In genomic region chrX:133850414-133850813, GRCh38 we compare ENCODE assay signal across 24 cellular contexts.
"Had no signal": no experiment of that assay in that cellular context is flagged by ENCODE, and none has a peak within 500 bp of the region (broad histone marks: within the 10 kb centered on the region; RNA-seq: fewer than 3 reads in every experiment).

No MANE protein-coding gene starts in this region.

- H3K4me1 ChIP-seq: parathyroid adenoma, psoas muscle, stomach, testis, tibial artery, transverse colon, upper lobe of right lung, uterus had no signal

- DNase-seq: naive thymus-derived CD4-positive, alpha-beta T cell; natural killer cell; occipital lobe; ovary; posterior cingulate gyrus; psoas muscle; right cardiac atrium; stimulated activated CD4-positive, alpha-beta T cell treated with anti-CD3 and anti-CD28 coated beads, Interleukin-15, amount 100 ng/mL, for 24 hours; stimulated activated CD4-positive, alpha-beta T cell treated with anti-CD3 and anti-CD28 coated beads, Interleukin-2, amount 100 ng/mL, for 24 hours; stimulated activated CD4-positive, alpha-beta T cell treated with anti-CD3 and anti-CD28 coated beads, Interleukin-2, amount 100 ng/mL, for 48 hours; stimulated activated CD4-positive, alpha-beta T cell treated with anti-CD3 and anti-CD28 coated beads, Interleukin-4, amount 100 ng/mL, for 24 hours; stimulated activated naive B cell treated with anti-CD40 and anti-IgM and Interleukin-4, amounts not matched to agents 10 μg/mL and 1 μg/mL and 100 μg/mL, for 72 hours; stimulated activated naive CD4-positive, alpha-beta T cell treated with Interleukin-2 at 50 U/mL for 16 hours; stomach; testis; tibial artery; transverse colon; upper lobe of right lung; uterus had no signal

- H3K27me3 ChIP-seq: neural progenitor cell, ovary, stomach, testis, tibial artery, transverse colon, upper lobe of right lung, uterus had no signal

- H3K79me2 ChIP-seq: parathyroid adenoma had no signal

- H3K27ac ChIP-seq: neural progenitor cell, ovary, parathyroid adenoma, psoas muscle, stomach, testis, tibial artery, transverse colon, upper lobe of right lung, uterus had no signal

- ATAC-seq: naive thymus-derived CD4-positive, alpha-beta T cell; natural killer cell; psoas muscle; right cardiac atrium; sciatic nerve; stimulated activated effector memory CD8-positive, alpha-beta T cell treated with anti-CD3 and anti-CD28 coated beads, Interleukin-12 subunit alpha, Interleukin-12 subunit beta, amount 100 ng/mL, for 72 hours; stimulated activated naive B cell treated with anti-CD40 and anti-IgM and Interleukin-4, amounts not matched to agents 10 μg/mL and 1 μg/mL and 100 μg/mL, for 72 hours; upper lobe of right lung had no signal

- FAIRE-seq: small intestine had no signal

- H3K9ac ChIP-seq: neural progenitor cell, parathyroid adenoma had no signal

- H3K4me2 ChIP-seq: neural progenitor cell had no signal

- H3K36me3 ChIP-seq: neural progenitor cell, ovary, stomach, tibial artery, transverse colon, upper lobe of right lung, uterus had no signal

- H3K9me3 ChIP-seq: ovary, psoas muscle, stomach, testis, tibial artery, transverse colon, upper lobe of right lung, uterus had no signal

- H3K4me3 ChIP-seq: neural progenitor cell, ovary, psoas muscle, stomach, testis, tibial artery, transverse colon, upper lobe of right lung, uterus had no signal

- H2AFZ ChIP-seq: neural progenitor cell, parathyroid adenoma had no signal
